Comparison of ENCODE assay signal across 25 cellular contexts in genomic region chr2:96389728-96390127, GRCh38. TPM values are rescaled to one million over a fixed set of nuclear protein-coding genes. Genes with fewer than 3 reads are reported as not detected.
DNase-seq lines count a peak whose midpoint lies in the region; ATAC-seq and TF ChIP-seq lines count a peak whose summit lies in the region.
"Had no signal": no experiment of that assay in that cellular context is flagged by ENCODE, and none has a peak within 500 bp of the region (broad histone marks: within the 10 kb centered on the region; RNA-seq: fewer than 3 reads in every experiment).

No MANE protein-coding gene starts in this region.

- H2AFZ ChIP-seq in MM.1S (ENCODE audit: low read length): no peak overlapping the region

- no peak overlapping the region for H3K4me3 ChIP-seq in MM.1S (ENCODE audit: low read length)
- H3K4me3 ChIP-seq in WERI-Rb-1 (ENCODE audit: low read depth, low read length): no peak overlapping the region
- H3K4me3 ChIP-seq: breast epithelium, coronary artery, lower lobe of right lung, skin epidermis, upper lobe of left lung had no signal

- no peaks in the 10 kb centered on the region for H3F3A ChIP-seq in MM.1S (ENCODE audit: insufficient read depth, low read length)

- no peaks in the 10 kb centered on the region for H3K4me1 ChIP-seq in MM.1S (ENCODE audit: low read length)
- H3K4me1 ChIP-seq: breast epithelium, lower lobe of right lung, upper lobe of left lung had no signal

- H3K27ac Mint-ChIP-seq in effector memory CD8-positive, alpha-beta T cell: peak overlapping the region in 1 of 2 donors; percentile 54
- H3K27ac Mint-ChIP-seq: activated CD8-positive, alpha-beta T cell treated with anti-CD3 and anti-CD28 coated beads, Interleukin-2, amount 10 ng/mL, durations not matched to agents 7 days and 5 days had no signal

- H3K4me1 Mint-ChIP-seq in effector memory CD8-positive, alpha-beta T cell (ENCODE audit: low read depth in 2 of 2): peaks cover 5% of the 10 kb centered on the region in 2 donors

- H3K9me3 Mint-ChIP-seq in effector memory CD8-positive, alpha-beta T cell: no peaks in the 10 kb centered on the region

- H3K27me3 ChIP-seq in MM.1S (replicated peaks; ENCODE audit: insufficient read depth, low read length): no peaks in the 10 kb centered on the region
- no peaks in the 10 kb centered on the region for H3K27me3 ChIP-seq in WERI-Rb-1 (ENCODE audit: insufficient read depth, low read depth, severe bottlenecking)
- H3K27me3 ChIP-seq: breast epithelium, neutrophil, upper lobe of left lung had no signal

- no peaks in the 10 kb centered on the region for H3K36me3 Mint-ChIP-seq in effector memory CD8-positive, alpha-beta T cell (ENCODE audit: insufficient read depth)

- no peak overlapping the region for H3K4me3 Mint-ChIP-seq in effector memory CD8-positive, alpha-beta T cell
- H3K4me3 Mint-ChIP-seq: activated CD8-positive, alpha-beta T cell treated with anti-CD3 and anti-CD28 coated beads, Interleukin-2, amount 10 ng/mL, durations not matched to agents 7 days and 5 days had no signal

- H3K36me3 ChIP-seq in MM.1S (replicated peaks; ENCODE audit: insufficient read depth, low read length) (no peaks in the 10 kb centered on the region), WERI-Rb-1 (no peaks in the 10 kb centered on the region)
- H3K36me3 ChIP-seq: breast epithelium, lower lobe of right lung, neutrophil, upper lobe of left lung had no signal

- H4K20me1 ChIP-seq in MM.1S (ENCODE audit: insufficient read depth, low read length): no peaks in the 10 kb centered on the region

- intact Hi-C loops in posterior vena cava (cut with DNase I): no loop called here

- H3K9me3 ChIP-seq in MM.1S (replicated peaks; ENCODE audit: insufficient read depth, low read length) (no peaks in the 10 kb centered on the region), WERI-Rb-1 (ENCODE audit: severe bottlenecking) (no peaks in the 10 kb centered on the region)
- H3K9me3 ChIP-seq: breast epithelium, lower lobe of right lung, neutrophil, upper lobe of left lung had no signal

- peaks cover 0 to 11% of the 10 kb centered on the region in 2 donors for H3K27me3 Mint-ChIP-seq in effector memory CD8-positive, alpha-beta T cell

- no peak for TF ChIP-seq CTCF in MM.1S (IDR thresholded peaks at IDR 0.05; ENCODE audit: low read length)
- no peak for TF ChIP-seq CTCF in WERI-Rb-1 (IDR thresholded peaks at IDR 0.05; ENCODE audit: low read depth, low read length)

- peak; percentile 67 for ATAC-seq in effector memory CD8-positive, alpha-beta T cell (replicated peaks)
- ATAC-seq in GM21390 (IDR thresholded peaks at IDR 0.05; ENCODE audit: unreplicated experiment) (no peak), HG03025 (IDR thresholded peaks at IDR 0.05; ENCODE audit: low FRiP score, unreplicated experiment) (no peak)
- ATAC-seq: activated CD4-positive, CD25-positive, alpha-beta regulatory T cell treated with anti-CD3 and anti-CD28 coated beads, Interleukin-2, amount 50 U/mL, for 24 hours; activated CD8-positive, alpha-beta T cell treated with anti-CD3 and anti-CD28 coated beads, Interleukin-2, amount 10 ng/mL, durations not matched to agents 7 days and 5 days; lower lobe of right lung; PC-3 had no signal

- peak; percentile 10 for DNase-seq in activated effector memory CD4-positive, alpha-beta T cell treated with Interleukin-2 at 50 U/mL for 16 hours
- no peak for DNase-seq in activated effector memory CD4-positive, alpha-beta T cell treated with anti-CD3 and anti-CD28 coated beads, Interleukin-2, amount 50 U/mL, for 16 hours
- DNase-seq in MM.1S (peak; percentile 8), posterior vena cava (ENCODE audit: low spot score) (peak; percentile 7), WERI-Rb-1 (no peak)
- no peak for DNase-seq in effector memory CD8-positive, alpha-beta T cell
- DNase-seq: 8988T; activated CD8-positive, alpha-beta T cell treated with anti-CD3 and anti-CD28 coated beads, Interleukin-2, amount 10 ng/mL, durations not matched to agents 7 days and 5 days; COR-L47; DMS79 treated with DMSO at 0.1 percent for 48 hours; KBM-7; kidney; lower lobe of right lung; NCI-H1436 treated with DMSO at 0.1 percent for 48 hours; NCI-H2107; NCI-H510A treated with DMSO at 0.1 percent for 48 hours; PC-3 had no signal

- no peak overlapping the region for H3K4me2 ChIP-seq in MM.1S (ENCODE audit: low read depth, low read length)

- no peak overlapping the region for H3K9ac ChIP-seq in MM.1S (ENCODE audit: low read length)

- no peaks in the 10 kb centered on the region for H3K79me2 ChIP-seq in MM.1S (ENCODE audit: low read length)

- H3K27ac ChIP-seq in MM.1S (ENCODE audit: low read length) (no peak overlapping the region), WERI-Rb-1 (no peak overlapping the region)
- H3K27ac ChIP-seq: breast epithelium, coronary artery, lower lobe of right lung, neutrophil, upper lobe of left lung had no signal

- H3K9me2 ChIP-seq in MM.1S (replicated peaks; ENCODE audit: insufficient read depth, low read length): no peaks in the 10 kb centered on the region

RNA-seq across cellular contexts. Expression of gene NCAPH, which starts 54.2 kb away (rescaled TPM):
- total RNA-seq in posterior vena cava: under 1 TPM; 0.51 to 1.00 TPM

Comparison
In these comparisons a context has a peak if more than half of its experiments do, and no peak if none do; other contexts are left out.
1. DNase-seq: peak in activated effector memory CD4-positive, alpha-beta T cell treated with Interleukin-2 at 50 U/mL for 16 hours (single experiment), MM.1S (single experiment) and posterior vena cava (single experiment); none in activated effector memory CD4-positive, alpha-beta T cell treated with anti-CD3 and anti-CD28 coated beads, Interleukin-2, amount 50 U/mL, for 16 hours (single experiment), effector memory CD8-positive, alpha-beta T cell (0 of 3) and WERI-Rb-1 (single experiment).